Comparison of ENCODE assay signal across 1 cellular context in the genomic region with DNA sequence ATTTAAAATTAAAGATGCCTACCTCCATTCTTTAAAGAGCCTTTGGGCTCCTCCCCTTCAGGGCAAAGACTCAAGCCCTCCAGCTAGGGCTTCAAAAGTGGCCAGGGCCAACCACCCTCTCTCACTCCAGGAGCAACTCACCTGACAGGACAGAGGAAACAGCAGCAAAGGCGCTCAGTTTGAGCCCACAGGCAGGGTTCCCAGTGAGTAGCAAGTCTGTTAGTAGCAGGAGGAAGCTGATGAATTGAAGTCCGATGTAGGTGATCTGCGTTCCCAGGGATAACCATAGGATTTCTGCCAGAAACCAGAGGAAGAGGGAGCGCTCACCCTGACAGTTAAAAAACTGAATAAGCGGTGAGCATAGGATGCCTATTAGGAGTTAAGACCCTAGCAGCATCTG.
TF ChIP-seq lines count a peak whose summit lies in the region.

No MANE protein-coding gene starts in this region.

TF ChIP-seq in GM23338, 12 proteins besides CTCF, POLR2A, EP300 and RAD21 (continued from another document):
- 0 out of 2 replicates have a peak, but pooled peaks have one; percentile 39 for TF ChIP-seq ZNF462 (CRISPR knock-in tag; IDR thresholded peaks at IDR 0.05)
